ENCODE assay signal across 8 cellular contexts in the genomic region with DNA sequence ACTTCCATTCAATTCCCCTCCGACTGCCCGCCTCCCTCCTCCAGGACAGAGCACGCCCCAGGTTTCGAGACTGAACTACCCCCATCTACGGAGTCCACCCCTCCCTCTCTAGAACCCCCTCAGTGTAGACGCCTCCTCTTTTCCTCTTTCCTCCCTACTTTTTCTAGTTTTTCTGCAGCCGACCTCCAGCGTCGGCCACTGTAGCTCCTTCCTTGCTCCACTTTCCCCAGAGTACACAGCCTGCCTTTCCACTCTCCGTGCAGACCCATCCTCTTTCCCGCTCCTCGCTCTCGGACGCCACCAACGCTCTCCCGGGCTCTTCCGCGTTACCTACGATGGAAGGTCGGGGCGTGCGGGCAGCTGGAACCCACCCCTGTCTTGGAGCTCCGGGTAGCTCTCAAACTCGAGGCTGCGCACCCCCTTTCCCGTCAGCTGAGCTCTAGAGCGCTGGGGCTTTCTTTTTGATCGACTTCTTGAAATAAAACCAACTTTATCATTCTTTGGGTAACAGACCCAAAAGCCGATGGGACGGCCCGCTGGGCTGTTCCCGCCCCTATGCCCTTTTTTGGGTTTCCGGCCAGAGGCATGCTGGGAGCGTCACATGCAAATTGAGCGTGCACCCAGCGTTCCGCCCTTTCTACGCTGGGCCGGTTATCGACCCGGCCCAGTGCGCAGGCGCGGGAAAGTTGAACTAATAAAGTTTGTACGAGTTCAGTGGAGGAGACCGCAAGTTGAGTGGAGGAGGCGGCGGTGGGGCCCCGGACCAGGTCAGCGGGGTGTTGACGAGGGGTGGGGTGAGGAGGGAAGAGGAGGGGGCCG. TPM values are rescaled to one million over a fixed set of nuclear protein-coding genes. Genes with fewer than 3 reads are reported as not detected.
DNase-seq lines count a peak whose midpoint lies in the region; ATAC-seq and TF ChIP-seq lines count a peak whose summit lies in the region.

A gene with protein sequence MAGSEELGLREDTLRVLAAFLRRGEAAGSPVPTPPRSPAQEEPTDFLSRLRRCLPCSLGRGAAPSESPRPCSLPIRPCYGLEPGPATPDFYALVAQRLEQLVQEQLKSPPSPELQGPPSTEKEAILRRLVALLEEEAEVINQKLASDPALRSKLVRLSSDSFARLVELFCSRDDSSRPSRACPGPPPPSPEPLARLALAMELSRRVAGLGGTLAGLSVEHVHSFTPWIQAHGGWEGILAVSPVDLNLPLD (plus strand): TSS at position 633 of the 819 bp plus-strand sequence. CDS start 760 bp downstream, outside the sequence.
A gene with protein sequence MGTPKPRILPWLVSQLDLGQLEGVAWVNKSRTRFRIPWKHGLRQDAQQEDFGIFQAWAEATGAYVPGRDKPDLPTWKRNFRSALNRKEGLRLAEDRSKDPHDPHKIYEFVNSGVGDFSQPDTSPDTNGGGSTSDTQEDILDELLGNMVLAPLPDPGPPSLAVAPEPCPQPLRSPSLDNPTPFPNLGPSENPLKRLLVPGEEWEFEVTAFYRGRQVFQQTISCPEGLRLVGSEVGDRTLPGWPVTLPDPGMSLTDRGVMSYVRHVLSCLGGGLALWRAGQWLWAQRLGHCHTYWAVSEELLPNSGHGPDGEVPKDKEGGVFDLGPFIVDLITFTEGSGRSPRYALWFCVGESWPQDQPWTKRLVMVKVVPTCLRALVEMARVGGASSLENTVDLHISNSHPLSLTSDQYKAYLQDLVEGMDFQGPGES (minus strand): TSS at position 557 of the 819 bp plus-strand sequence. CDS start 1,019 bp downstream, outside the sequence.

- ATAC-seq in GM18499 (IDR thresholded peaks at IDR 0.05; ENCODE audit: insufficient read depth, unreplicated experiment): peak; percentile 76
- ATAC-seq in HG02884 (IDR thresholded peaks at IDR 0.05; ENCODE audit: unreplicated experiment): peak; percentile 72

- TF ChIP-seq POLR2A in prostate gland (IDR thresholded peaks at IDR 0.05): peak; percentile 73

- H3K4me1 ChIP-seq in left ventricle myocardium inferior (peaks cover 32% of the 10 kb centered on the region), prostate gland (replicated peaks) (peaks cover 13% of the 10 kb centered on the region), urinary bladder (ENCODE audit: insufficient read depth) (no peaks in the 10 kb centered on the region)

- WGBS in prostate gland: under 1% methylated on average over 52 of the region's 52 CpGs
- WGBS in urinary bladder: under 1% methylated on average over 52 of the region's 52 CpGs

- DNase-seq in NCI-H1930 (lab: John Stamatoyannopoulos, UW) (peak; percentile 85 to 95), left ventricle myocardium inferior (peak; percentile 97), prostate gland (ENCODE audit: low spot score) (peak; percentile 97)

- H3K9me3 ChIP-seq in left ventricle myocardium inferior (replicated peaks) (no peaks in the 10 kb centered on the region), prostate gland (no peaks in the 10 kb centered on the region)

- H3K27ac ChIP-seq in angular gyrus (ENCODE audit: low read depth, low read length) (peak within 1 kb of the TSS; percentile 92), left ventricle myocardium inferior (replicated peaks) (peak within 1 kb of the TSS; percentile 91), prostate gland (peak within 1 kb of the TSS; percentile 81 to 89), urinary bladder (ENCODE audit: low read depth) (peak within 1 kb of the TSS; percentile 91)

- intact Hi-C loops in T-helper 2 cell treated with Interferon-gamma antibody and Interleukin-4, amounts not matched to agents 100 ng/mL and 5 ng/mL, for 36 hours (cut with micrococcal nuclease): loop anchor here (1.0 kb wide), 2 partner anchors 11 to 23 kb away; a partner anchor contains a TSS
- intact Hi-C loops in left ventricle myocardium inferior (cut with micrococcal nuclease): no loop called here
- intact Hi-C loops in prostate gland (cut with DNase I): no loop called here

- H3K36me3 ChIP-seq in left ventricle myocardium inferior: peaks cover 31% of the 10 kb centered on the region
- peaks cover 3 to 7% of the 10 kb centered on the region in 2 donors for H3K36me3 ChIP-seq in prostate gland
- peaks cover 2% of the 10 kb centered on the region for H3K36me3 ChIP-seq in urinary bladder (ENCODE audit: insufficient read depth)

- TF ChIP-seq CTCF in left ventricle myocardium inferior (IDR thresholded peaks at IDR 0.05; ENCODE audit: borderline replicate concordance) (no peak), prostate gland (IDR thresholded peaks at IDR 0.05) (peak in 1 of 4 experiments; percentile 18)

- peak within 1 kb of the TSS; percentile 90 for H3K4me3 ChIP-seq in left ventricle myocardium inferior
- H3K4me3 ChIP-seq in prostate gland: peak within 1 kb of the TSS; percentile 53 to 63
- H3K4me3 ChIP-seq in urinary bladder (ENCODE audit: low read depth, low read length): peak within 1 kb of the TSS; percentile 63

- H3K27me3 ChIP-seq in left ventricle myocardium inferior (ENCODE audit: low read depth): no peaks in the 10 kb centered on the region
- H3K27me3 ChIP-seq in prostate gland (replicated peaks; ENCODE audit: insufficient read depth): no peaks in the 10 kb centered on the region

RNA-seq across cellular contexts. Expression of the first gene that starts in this region (rescaled TPM):
- 70.4 and 75.7 TPM in 2 replicates for total RNA-seq in T-helper 2 cell treated with Interferon-gamma antibody and Interleukin-4, amounts not matched to agents 100 ng/mL and 5 ng/mL, for 36 hours
- total RNA-seq in left ventricle myocardium inferior (11.4 TPM), prostate gland (10 to 100 TPM; 11.6 to 11.7 TPM), urinary bladder (3.1 TPM)
- 23.6 TPM for polyA plus RNA-seq in urinary bladder

RNA-seq across cellular contexts. Expression of the second gene that starts in this region (rescaled TPM):
- total RNA-seq in T-helper 2 cell treated with Interferon-gamma antibody and Interleukin-4, amounts not matched to agents 100 ng/mL and 5 ng/mL, for 36 hours: 135 and 158 TPM in 2 replicates
- total RNA-seq in left ventricle myocardium inferior (34.5 TPM), prostate gland (10 to 100 TPM; 53.4 to 58.0 TPM), urinary bladder (31.9 TPM)
- polyA plus RNA-seq in urinary bladder: 84.9 TPM

Comparison
In these comparisons a context has a peak if more than half of its experiments do, and no peak if none do; other contexts are left out.
1. Peak in every context shown above with its lines: DNase-seq, ATAC-seq, H3K4me3 ChIP-seq and H3K27ac ChIP-seq.